Comparison of ENCODE assay signal across 17 cellular contexts in the genomic region with DNA sequence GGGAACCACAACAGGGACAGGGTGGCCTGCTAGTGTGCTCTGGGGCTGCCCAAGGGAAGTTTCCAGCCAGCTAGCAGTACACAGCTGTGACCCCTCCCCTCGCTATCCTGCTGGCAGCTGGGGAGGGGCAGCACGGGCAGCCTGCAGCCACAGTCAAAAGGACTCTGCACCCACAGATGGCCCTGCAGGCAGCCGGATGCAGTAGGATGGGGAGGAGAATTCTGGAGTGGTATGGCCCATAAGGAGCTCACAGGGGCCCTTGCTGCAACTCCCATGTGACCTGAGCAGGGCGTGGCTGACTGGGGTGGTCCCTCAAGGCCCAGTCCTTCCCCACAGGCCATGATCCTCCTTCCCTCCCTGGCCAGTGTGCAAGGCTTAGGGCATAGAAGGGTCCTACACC.
"Had no signal": no experiment of that assay in that cellular context is flagged by ENCODE, and none has a peak within 500 bp of the region (broad histone marks: within the 10 kb centered on the region; RNA-seq: fewer than 3 reads in every experiment).

No MANE protein-coding gene starts in this region.

- H3K27me3 ChIP-seq: foreskin keratinocyte, neutrophil, tibial nerve had no signal

- H3K4me3 Mint-ChIP-seq: activated naive CD4-positive, alpha-beta T cell treated with anti-CD3 and anti-CD28 coated beads, Interleukin-2, amount 50 U/mL, for 24 hours; memory B cell; stimulated activated naive CD8-positive, alpha-beta T cell treated with anti-CD3 and anti-CD28 coated beads, Interleukin-15, Interleukin-2, amounts not matched to agents 100 ng/mL and 50 ng/mL, for 24 hours had no signal

- ATAC-seq: foreskin keratinocyte, mucosa of descending colon had no signal

- DNase-seq: activated CD4-positive, alpha-beta T cell treated with anti-CD3 and anti-CD28 coated beads for 1 hour; activated CD8-positive, alpha-beta memory T cell treated with anti-CD3 and anti-CD28 coated beads for 24 hours; activated CD8-positive, alpha-beta memory T cell treated with anti-CD3 and anti-CD28 coated beads, Interleukin-2, amount 50 U/mL, for 48 hours; activated gamma-delta T cell; activated T-cell treated with anti-CD3 and anti-CD28 coated beads, Interleukin-2, amount 50 U/mL, for 48 hours; foreskin keratinocyte; head of caudate nucleus; naive B cell; SW 1271; T-helper 2 cell had no signal

- H3K4me3 ChIP-seq: mucosa of descending colon, tibial nerve had no signal

- H3K4me1 ChIP-seq: foreskin keratinocyte had no signal

- H3K27ac Mint-ChIP-seq: activated naive CD4-positive, alpha-beta T cell treated with anti-CD3 and anti-CD28 coated beads, Interleukin-2, amount 50 U/mL, for 24 hours; memory B cell; naive B cell; stimulated activated naive CD8-positive, alpha-beta T cell treated with anti-CD3 and anti-CD28 coated beads, Interleukin-15, Interleukin-2, amounts not matched to agents 100 ng/mL and 50 ng/mL, for 24 hours had no signal

- H3K27me3 Mint-ChIP-seq: activated naive CD4-positive, alpha-beta T cell treated with anti-CD3 and anti-CD28 coated beads, Interleukin-2, amount 50 U/mL, for 24 hours; memory B cell; naive B cell; stimulated activated naive CD8-positive, alpha-beta T cell treated with anti-CD3 and anti-CD28 coated beads, Interleukin-15, Interleukin-2, amounts not matched to agents 100 ng/mL and 50 ng/mL, for 24 hours had no signal

- H3K27ac ChIP-seq: foreskin keratinocyte, neutrophil, tibial nerve, VCaP had no signal

- H3K9me3 ChIP-seq: mucosa of descending colon, neutrophil, tibial nerve had no signal

- H3K9me3 Mint-ChIP-seq: activated naive CD4-positive, alpha-beta T cell treated with anti-CD3 and anti-CD28 coated beads, Interleukin-2, amount 50 U/mL, for 24 hours; memory B cell; naive B cell; stimulated activated naive CD8-positive, alpha-beta T cell treated with anti-CD3 and anti-CD28 coated beads, Interleukin-15, Interleukin-2, amounts not matched to agents 100 ng/mL and 50 ng/mL, for 24 hours had no signal

- H3K36me3 Mint-ChIP-seq: activated naive CD4-positive, alpha-beta T cell treated with anti-CD3 and anti-CD28 coated beads, Interleukin-2, amount 50 U/mL, for 24 hours had no signal
